In the genomic region with DNA sequence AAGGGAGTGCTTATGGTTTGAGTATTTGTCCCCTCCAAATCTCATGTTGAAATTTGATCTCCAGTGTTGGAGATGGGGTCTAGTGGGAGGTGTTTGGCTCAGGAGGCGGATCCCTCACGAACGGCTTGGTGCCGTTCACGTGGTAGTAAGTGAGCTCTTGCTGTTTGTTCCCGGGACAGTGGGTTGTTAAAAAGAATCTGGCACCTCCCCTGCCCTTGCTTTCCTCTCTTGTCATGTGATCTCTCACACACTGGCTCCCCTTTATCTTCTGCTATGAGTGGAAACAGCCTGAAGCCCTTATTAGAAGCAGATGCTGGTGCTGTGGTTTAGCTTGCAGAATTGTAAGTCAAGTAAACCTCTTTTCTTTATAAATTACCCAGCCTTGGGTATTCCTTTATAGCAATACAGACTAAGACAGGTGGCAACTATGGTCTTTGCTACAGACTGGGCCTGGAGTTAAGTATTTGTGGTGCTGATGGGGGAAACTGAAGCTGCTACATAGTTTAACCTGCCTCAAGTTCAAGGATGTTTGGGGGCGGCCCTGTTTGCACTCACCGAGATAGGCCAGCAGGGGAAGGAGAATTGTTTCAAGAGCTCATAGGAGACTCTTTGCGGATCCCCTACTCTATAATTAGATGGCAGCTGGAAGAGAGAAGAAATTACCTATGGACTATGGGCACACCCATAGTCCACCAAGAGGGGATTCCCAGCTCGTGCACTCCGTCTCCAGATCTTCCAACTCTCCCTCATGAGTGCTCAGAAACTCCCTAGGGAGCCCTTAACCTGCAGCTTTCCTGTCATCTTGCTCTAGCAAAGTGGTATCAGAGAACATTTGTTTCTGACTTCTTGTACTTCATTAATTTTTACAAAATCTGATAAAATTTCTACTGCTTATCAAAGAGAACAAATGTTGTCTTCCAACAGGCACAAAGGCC, we compare ENCODE assay signal across 1 cellular context.
TF ChIP-seq lines count a peak whose summit lies in the region.

No MANE protein-coding gene starts in this region.

TF ChIP-seq in WTC11, 78 proteins besides CTCF, POLR2A, EP300 and RAD21 (continued from another document):
- TF ChIP-seq, protein P1, sequence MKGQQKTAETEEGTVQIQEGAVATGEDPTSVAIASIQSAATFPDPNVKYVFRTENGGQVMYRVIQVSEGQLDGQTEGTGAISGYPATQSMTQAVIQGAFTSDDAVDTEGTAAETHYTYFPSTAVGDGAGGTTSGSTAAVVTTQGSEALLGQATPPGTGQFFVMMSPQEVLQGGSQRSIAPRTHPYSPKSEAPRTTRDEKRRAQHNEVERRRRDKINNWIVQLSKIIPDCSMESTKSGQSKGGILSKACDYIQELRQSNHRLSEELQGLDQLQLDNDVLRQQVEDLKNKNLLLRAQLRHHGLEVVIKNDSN (CRISPR knock-in tag; IDR thresholded peaks at IDR 0.05): peak; percentile 73
- TF ChIP-seq PRDM15 (CRISPR knock-in tag; IDR thresholded peaks at IDR 0.05) (peak; percentile 95), MAX (CRISPR knock-in tag; IDR thresholded peaks at IDR 0.05) (peak; percentile 41; the same call in 1 of the 2 replicates)
